ENCODE assay signal across 11 cellular contexts in the genomic region with DNA sequence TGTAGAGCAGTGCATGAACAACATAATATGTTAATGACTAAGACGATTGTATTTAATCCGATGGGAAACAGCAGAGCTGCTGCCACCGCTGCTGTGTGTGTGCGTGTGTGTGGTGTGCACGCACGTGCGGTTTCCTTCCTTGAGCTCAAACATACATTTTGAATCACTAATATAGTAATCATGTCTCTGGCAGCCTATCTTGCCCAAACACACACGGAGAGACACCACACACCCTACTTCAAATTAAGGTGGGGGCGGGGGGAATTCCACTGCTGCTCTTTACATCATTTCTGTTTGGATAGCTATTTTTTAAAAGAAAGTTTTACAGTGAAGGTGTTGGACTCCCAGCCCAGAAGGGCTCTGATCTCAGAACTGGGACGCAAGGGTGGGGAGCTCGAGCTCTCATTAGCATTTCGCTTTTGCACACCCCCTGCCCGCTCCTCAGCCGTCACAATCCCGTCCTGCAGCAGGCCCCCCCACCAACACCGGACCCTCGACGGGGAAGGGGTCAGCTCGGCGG. TPM values are rescaled to one million over a fixed set of nuclear protein-coding genes. Genes with fewer than 3 reads are reported as not detected.
DNase-seq lines count a peak whose midpoint lies in the region; ATAC-seq and TF ChIP-seq lines count a peak whose summit lies in the region.
"Had no signal": no experiment of that assay in that cellular context is flagged by ENCODE, and none has a peak within 500 bp of the region (broad histone marks: within the 10 kb centered on the region; RNA-seq: fewer than 3 reads in every experiment).

No MANE protein-coding gene starts in this region.

- H3K4me1 Mint-ChIP-seq in H9 (peaks cover 45 to 49% of the 10 kb centered on the region in 2 experiments), endothelial cell (ENCODE audit: unreplicated experiment) (peaks cover 31% of the 10 kb centered on the region)

- H3K4ac ChIP-seq in H9 (ENCODE audit: low read depth, low read length) = no peak overlapping the region

- H3K4me1 ChIP-seq in H9 (ENCODE audit: insufficient read depth, low read length) = peaks cover 15% of the 10 kb centered on the region
- H3K4me1 ChIP-seq in OCI-LY7 (ENCODE audit: insufficient read depth, low read length, poor library complexity, severe bottlenecking) = no peaks in the 10 kb centered on the region
- H3K4me1 ChIP-seq: upper lobe of right lung had no signal

- no peaks in the 10 kb centered on the region for H3K36me3 Mint-ChIP-seq in H9 (ENCODE audit: insufficient read depth in 1 of 3, low read depth in 3 of 3)
- H3K36me3 Mint-ChIP-seq in endothelial cell (ENCODE audit: low read depth, unreplicated experiment) = no peaks in the 10 kb centered on the region

- no peaks in the 10 kb centered on the region for H3K9me2 ChIP-seq in OCI-LY7 (ENCODE audit: insufficient read depth, low read length)

- H3K9me3 Mint-ChIP-seq in H9 (no peaks in the 10 kb centered on the region), endothelial cell (ENCODE audit: unreplicated experiment) (no peaks in the 10 kb centered on the region)

- no peak overlapping the region for H3K9ac ChIP-seq in H9 (ENCODE audit: extremely low read depth, insufficient read length, low read length)

- H2AFZ ChIP-seq in H9 (ENCODE audit: low read length) = no peak overlapping the region
- no peak overlapping the region for H2AFZ ChIP-seq in OCI-LY7 (ENCODE audit: low read length)

- no peak overlapping the region for H2BK15ac ChIP-seq in H9 (ENCODE audit: low read depth, low read length)

- H4K91ac ChIP-seq in H9 (ENCODE audit: insufficient read length, low read depth, low read length) = no peak overlapping the region

- intact Hi-C loops in OCI-LY7 (cut with micrococcal nuclease; ENCODE audit: unreplicated experiment) (no loop called here), Right ventricle myocardium superior (cut with DNase I) (no loop called here)

- no peak overlapping the region for H2BK5ac ChIP-seq in H9 (ENCODE audit: insufficient read length, low read length)

- no peak overlapping the region for H4K8ac ChIP-seq in H9 (replicated peaks; ENCODE audit: insufficient read length, low read depth, low read length)

- H3K79me2 ChIP-seq in H9 (ENCODE audit: insufficient read depth, low read length) (no peaks in the 10 kb centered on the region; the same call in 1 of the 2 replicates), OCI-LY7 (ENCODE audit: insufficient read depth, low read depth, low read length) (no peaks in the 10 kb centered on the region)

- H3K14ac ChIP-seq in H9 (ENCODE audit: insufficient read depth, low read length) = peak overlapping the region; percentile 92

- H4K20me1 ChIP-seq in H9 (ENCODE audit: control insufficient read depth, insufficient read depth, insufficient read length) (no peaks in the 10 kb centered on the region), OCI-LY7 (ENCODE audit: insufficient read depth, low read length) (no peaks in the 10 kb centered on the region)

- H3K27ac ChIP-seq in H9 (ENCODE audit: insufficient read length, low read depth, low read length) (no peak overlapping the region), OCI-LY7 (ENCODE audit: low read depth, low read length, poor library complexity, severe bottlenecking) (no peak overlapping the region)
- H3K27ac ChIP-seq: upper lobe of right lung had no signal

- TF ChIP-seq CTCF in H9 (conservative IDR thresholded peaks at IDR 0.05) (no peak), endothelial cell (IDR thresholded peaks at IDR 0.05; ENCODE audit: unreplicated experiment) (no peak), OCI-LY7 (conservative IDR thresholded peaks at IDR 0.05; ENCODE audit: low read length) (no peak)

- H3K27ac Mint-ChIP-seq in H9 = no peak overlapping the region
- no peak overlapping the region for H3K27ac Mint-ChIP-seq in endothelial cell (ENCODE audit: unreplicated experiment)

- no peak overlapping the region for H4K5ac ChIP-seq in H9 (ENCODE audit: insufficient read length, low read depth, low read length)

- H2AK5ac ChIP-seq in H9 (ENCODE audit: insufficient read length, low read length) = no peak overlapping the region

- ATAC-seq in Right ventricle myocardium superior (ENCODE audit: poor library complexity) = no peak

- H3K4me3 ChIP-seq in OCI-LY7 (ENCODE audit: low read depth, low read length, poor library complexity, severe bottlenecking) = no peak overlapping the region

- peaks cover 1% of the 10 kb centered on the region for H3K79me1 ChIP-seq in H9 (ENCODE audit: insufficient read depth, low read depth, low read length, poor library complexity, severe bottlenecking)

- no peak overlapping the region for H2BK12ac ChIP-seq in H9 (ENCODE audit: insufficient read length, low read depth, low read length)

- no peaks in the 10 kb centered on the region for H3K27me3 ChIP-seq in H9 (ENCODE audit: insufficient read depth, low read length)

- peaks cover 13% of the 10 kb centered on the region for H3K23me2 ChIP-seq in H9 (ENCODE audit: insufficient read length, low read depth, low read length, poor library complexity, severe bottlenecking)

- no peaks in the 10 kb centered on the region for H3K36me3 ChIP-seq in OCI-LY7 (ENCODE audit: insufficient read depth, low read length)
- H3K36me3 ChIP-seq: upper lobe of right lung had no signal

- H2BK120ac ChIP-seq in H9 (ENCODE audit: low read depth, low read length, poor library complexity, severe bottlenecking) = no peak overlapping the region

- peak overlapping the region; percentile 80 for H3K18ac ChIP-seq in H9 (ENCODE audit: insufficient read length, low read depth, low read length)

- no peak overlapping the region for H2BK20ac ChIP-seq in H9 (ENCODE audit: low read depth, low read length, poor library complexity, severe bottlenecking)

- H3K9me3 ChIP-seq in H9 (ENCODE audit: control insufficient read depth, low read depth, low read length) (no peaks in the 10 kb centered on the region), OCI-LY7 (ENCODE audit: low read length) (no peaks in the 10 kb centered on the region)
- H3K9me3 ChIP-seq: upper lobe of right lung had no signal

- no peak overlapping the region for H3T11ph ChIP-seq in H9 (ENCODE audit: low read length)

- BruUV-seq in OCI-LY7 (replicated peaks; lab: Mats Ljungman, UMichigan) = no TSS peak

- H3K27me3 Mint-ChIP-seq in H9 (ENCODE audit: low read depth) (peaks cover 49% of the 10 kb centered on the region), endothelial cell (ENCODE audit: unreplicated experiment) (peaks cover 2% of the 10 kb centered on the region)

- WGBS in H9 (ENCODE audit: extremely low coverage, insufficient read length, low lambda C conversion rate) = no CpG with 5 or more reads among the region's 20 CpGs

- no peak overlapping the region for H3K56ac ChIP-seq in H9 (ENCODE audit: insufficient read length, low read depth, low read length)

- POLR2A ChIA-PET in OCI-LY7 (lab: Charles Lee) = no interaction called here

- CTCF ChIA-PET in OCI-LY7 (lab: Charles Lee; ENCODE audit: unreplicated experiment) = no interaction called here

- H3K4me2 ChIP-seq in H9 (ENCODE audit: insufficient read depth, insufficient read length, low read length) (peak overlapping the region; percentile 33), OCI-LY7 (ENCODE audit: low read length) (no peak overlapping the region)

- no peak overlapping the region for H3K23ac ChIP-seq in H9 (ENCODE audit: insufficient read length, low read depth, low read length)

- peak overlapping the region; percentile 25 to 48 for H3K4me3 Mint-ChIP-seq in H9
- H3K4me3 Mint-ChIP-seq in endothelial cell (ENCODE audit: unreplicated experiment) = peak overlapping the region; percentile 42

- DNase-seq in H9 = no peak
- peak; percentile 27 to 38 for DNase-seq in activated CD4-positive, alpha-beta T cell treated with anti-CD3 and anti-CD28 coated beads, Interleukin-2, amount 50 U/mL, for 48 hours
- no peak for DNase-seq in endothelial cell (ENCODE audit: low spot score)
- peak; percentile 44 to 60 for DNase-seq in stimulated activated CD4-positive, alpha-beta T cell treated with anti-CD3 and anti-CD28 coated beads, Interleukin-2, amount 100 ng/mL, for 24 hours
- no peak for DNase-seq in OCI-LY7 (ENCODE audit: low spot score)
- no peak for DNase-seq in AG20443 (ENCODE audit: low spot score)
- no peak for DNase-seq in dedifferentiated amniotic fluid mesenchymal stem cell (ENCODE audit: extremely low spot score)
- no peak for DNase-seq in Right ventricle myocardium superior
- DNase-seq: cerebellar nuclear complex, midbrain, upper lobe of right lung had no signal

RNA-seq across cellular contexts. Expression of gene FAM83F, which starts 0.6 kb away (rescaled TPM):
- total RNA-seq in H9 (2021) (17.4 and 19.6 TPM in 2 replicates), endothelial cell (ENCODE audit: unreplicated experiment) (3.5 TPM), OCI-LY7 (2022) (not detected in 2 replicates), Right ventricle myocardium superior (4.9 TPM)
- not detected in 2 replicates for total RNA-seq in OCI-LY7 (2014; rRNA removed; shearing (Covaris generic))

RNA-seq across cellular contexts. Expression of gene TMA7B, which starts 33.9 kb away (rescaled TPM):
- total RNA-seq in H9 (2021) (not detected in 2 replicates), endothelial cell (ENCODE audit: unreplicated experiment) (1.0 TPM), OCI-LY7 (2022) (not detected in 2 replicates), Right ventricle myocardium superior (not detected)
- total RNA-seq in OCI-LY7 (2014; rRNA removed; shearing (Covaris generic)) = not detected in 2 replicates

Comparison
In these comparisons a context has a peak if more than half of its experiments do, and no peak if none do; other contexts are left out.
1. DNase-seq: peak in activated CD4-positive, alpha-beta T cell treated with anti-CD3 and anti-CD28 coated beads, Interleukin-2, amount 50 U/mL, for 48 hours (2 of 2) and stimulated activated CD4-positive, alpha-beta T cell treated with anti-CD3 and anti-CD28 coated beads, Interleukin-2, amount 100 ng/mL, for 24 hours (2 of 2); none in H9 (single experiment), endothelial cell (single experiment), OCI-LY7 (single experiment), AG20443 (single experiment), dedifferentiated amniotic fluid mesenchymal stem cell (single experiment) and Right ventricle myocardium superior (single experiment).